Comparison of ENCODE assay signal across 1 cellular context in genomic region chr7:25952277-25953057, GRCh38.
TF ChIP-seq lines count a peak whose summit lies in the region.

No MANE protein-coding gene starts in this region.

TF ChIP-seq in HepG2, 621 proteins besides CTCF, POLR2A, EP300 and RAD21 (continued from another document):
- no peak for TF ChIP-seq RFX3 (CRISPR knock-in tag; IDR thresholded peaks at IDR 0.05)
- no peak for TF ChIP-seq ZBTB42 (CRISPR knock-in tag; IDR thresholded peaks at IDR 0.05)
- peak; percentile 83; the same call in 1 of the 2 replicates for TF ChIP-seq JUNB (CRISPR knock-in tag; IDR thresholded peaks at IDR 0.05; ENCODE audit: borderline replicate concordance)
- peak; percentile 60; the same call in 1 of the 2 replicates for TF ChIP-seq NRL (CRISPR knock-in tag; IDR thresholded peaks at IDR 0.05; ENCODE audit: borderline replicate concordance)
- TF ChIP-seq REL (CRISPR knock-in tag; conservative IDR thresholded peaks at IDR 0.05), result 0 out of 2 replicates have a peak, but pooled peaks have one; percentile 63
- TF ChIP-seq ZNF12 (CRISPR knock-in tag; IDR thresholded peaks at IDR 0.05), result peak; percentile 99
- TF ChIP-seq ZNF816 (CRISPR knock-in tag; IDR thresholded peaks at IDR 0.05; ENCODE audit: borderline replicate concordance), result peak; percentile 85
- peak; percentile 96 for TF ChIP-seq SMAD3 (CRISPR knock-in tag; IDR thresholded peaks at IDR 0.05)
- TF ChIP-seq ZBTB49 (CRISPR knock-in tag; IDR thresholded peaks at IDR 0.05; ENCODE audit: borderline replicate concordance), result no peak
- TF ChIP-seq ZNF407 (CRISPR knock-in tag; IDR thresholded peaks at IDR 0.05; ENCODE audit: not compliant biosample characterization), result no peak
- TF ChIP-seq KLF9 (CRISPR knock-in tag; IDR thresholded peaks at IDR 0.05; ENCODE audit: low read depth), result no peak
- no peak for TF ChIP-seq ZZZ3 (CRISPR knock-in tag; IDR thresholded peaks at IDR 0.05; ENCODE audit: borderline replicate concordance)
- peak; percentile 25; the same call in 1 of the 2 replicates for TF ChIP-seq HNF1A (IDR thresholded peaks at IDR 0.05; ENCODE audit: low read depth)
- TF ChIP-seq HNF1A (CRISPR knock-in tag; IDR thresholded peaks at IDR 0.05; ENCODE audit: borderline replicate concordance), result peak; percentile 80; the same call in 1 of the 2 replicates
- TF ChIP-seq ZNF775 (CRISPR knock-in tag; IDR thresholded peaks at IDR 0.05; ENCODE audit: borderline replicate concordance), result no peak
- TF ChIP-seq KLF16 (CRISPR knock-in tag; IDR thresholded peaks at IDR 0.05), result peak in 1 of 2 experiments; percentile 98; a peak in 2 of 4 replicates
- peak; percentile 59; the same call in 1 of the 2 replicates for TF ChIP-seq CBX2 (IDR thresholded peaks at IDR 0.05; ENCODE audit: low read depth, low read length)
- TF ChIP-seq CBX2 (CRISPR knock-in tag; IDR thresholded peaks at IDR 0.05; ENCODE audit: low read depth), result no peak
- peak; percentile 66; the same call in 1 of the 2 replicates for TF ChIP-seq ZNF510 (CRISPR knock-in tag; IDR thresholded peaks at IDR 0.05; ENCODE audit: low read depth)
- TF ChIP-seq PPARG (CRISPR knock-in tag; conservative IDR thresholded peaks at IDR 0.05), result peak; percentile 63; the same call in 1 of the 2 replicates
- TF ChIP-seq GMEB2 (CRISPR knock-in tag; IDR thresholded peaks at IDR 0.05; ENCODE audit: low read depth), result no peak
- TF ChIP-seq RCOR2 (CRISPR knock-in tag; IDR thresholded peaks at IDR 0.05), result peak; percentile 82; the same call in 1 of the 2 replicates
- TF ChIP-seq CSRNP2 (CRISPR knock-in tag; conservative IDR thresholded peaks at IDR 0.05; ENCODE audit: low read depth), result peak; percentile 72; the same call in 1 of the 2 replicates
- TF ChIP-seq CHD2 (IDR thresholded peaks at IDR 0.05; ENCODE audit: low read depth, low read length), result no peak
- peak; percentile 95 for TF ChIP-seq POGK (CRISPR knock-in tag; conservative IDR thresholded peaks at IDR 0.05)
- TF ChIP-seq ZNF503 (CRISPR knock-in tag; IDR thresholded peaks at IDR 0.05), result peak; percentile 95
- peak; percentile 86; the same call in 1 of the 2 replicates for TF ChIP-seq ZNF17 (CRISPR knock-in tag; IDR thresholded peaks at IDR 0.05)
- no peak for TF ChIP-seq THAP8 (CRISPR knock-in tag; IDR thresholded peaks at IDR 0.05; ENCODE audit: borderline replicate concordance)
- peak; percentile 81 for TF ChIP-seq GFI1 (CRISPR knock-in tag; IDR thresholded peaks at IDR 0.05; ENCODE audit: borderline replicate concordance)
- TF ChIP-seq ZNF530 (CRISPR knock-in tag; IDR thresholded peaks at IDR 0.05; ENCODE audit: low read depth), result no peak
- TF ChIP-seq ZNF547 (CRISPR knock-in tag; IDR thresholded peaks at IDR 0.05), result peak; percentile 32; the same call in 1 of the 2 replicates
- peak; percentile 47; the same call in 1 of the 2 replicates for TF ChIP-seq PHF8 (CRISPR knock-in tag; IDR thresholded peaks at IDR 0.05)
- TF ChIP-seq CCDC6 (CRISPR knock-in tag; IDR thresholded peaks at IDR 0.05), result peak; percentile 65; the same call in 1 of the 2 replicates
